13 cellular contexts compared by ENCODE assay signal in the genomic region with DNA sequence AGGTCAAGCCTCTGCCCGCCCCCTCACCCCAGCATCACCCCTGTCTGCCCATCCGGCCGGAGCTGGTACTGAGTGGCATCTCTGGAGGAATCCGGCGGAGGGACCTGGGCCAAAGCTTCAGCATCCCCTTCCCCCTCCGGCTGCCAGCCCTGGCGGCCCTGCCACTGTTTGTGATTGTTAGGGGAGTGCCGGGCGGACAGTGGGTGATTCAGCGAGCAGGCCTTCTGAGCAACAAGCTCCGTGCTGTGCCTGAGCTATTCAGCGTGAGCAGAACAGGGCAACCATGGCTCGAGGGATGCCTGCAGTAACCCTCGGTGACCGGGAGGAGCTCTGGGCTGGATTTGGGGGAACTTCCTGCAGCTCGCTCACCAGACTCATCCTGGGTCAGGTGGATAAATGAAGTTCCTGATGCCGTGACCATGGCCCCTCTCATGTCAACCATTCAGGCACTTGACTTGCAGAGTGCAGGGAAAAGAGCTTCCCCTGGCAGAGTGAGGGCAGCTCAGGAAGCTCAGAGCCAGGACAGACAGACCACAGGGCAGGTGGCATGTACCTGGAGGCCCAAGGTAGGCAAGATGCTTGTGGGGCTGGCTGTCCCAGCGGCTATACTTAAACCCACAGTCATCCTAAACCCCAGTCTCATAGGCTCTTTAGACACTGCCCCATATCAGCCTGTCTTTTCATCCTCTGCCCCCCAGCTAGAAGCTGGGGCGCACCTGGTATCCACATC. TPM values are rescaled to one million over a fixed set of nuclear protein-coding genes. Genes with fewer than 3 reads are reported as not detected.
DNase-seq lines count a peak whose midpoint lies in the region; ATAC-seq, FAIRE-seq and TF ChIP-seq lines count a peak whose summit lies in the region.
"Had no signal": no experiment of that assay in that cellular context is flagged by ENCODE, and none has a peak within 500 bp of the region (broad histone marks: within the 10 kb centered on the region; RNA-seq: fewer than 3 reads in every experiment).

No MANE protein-coding gene starts in this region.

- TF ChIP-seq EP300 in A549 (IDR thresholded peaks at IDR 0.05): no peak

- peak overlapping the region; percentile 21 for H2AK9ac ChIP-seq in IMR-90 (replicated peaks; ENCODE audit: low read depth, low read length, poor library complexity)

- no peak overlapping the region for H4K5ac ChIP-seq in IMR-90 (ENCODE audit: low read depth, low read length)

- H3K18ac ChIP-seq in IMR-90 (ENCODE audit: low read depth, low read length): no peak overlapping the region

- 77% methylated on average over 9 of the region's 19 CpGs for WGBS in A549 (ENCODE audit: missing lambda C conversion rate)
- no CpG with 5 or more reads among the region's 19 CpGs for WGBS in IMR-90 (ENCODE audit: extremely low coverage in 2 of 2, insufficient read length in 1 of 2), 2 experiments

- peak overlapping the region; percentile 45; the same call in 1 of the 2 replicates for H2AK5ac ChIP-seq in IMR-90 (ENCODE audit: low read depth, low read length)

- FAIRE-seq in A549 (lab: Jason Lieb, UNC): no peak

- no peaks in the 10 kb centered on the region; the same call in 1 of the 2 replicates for H3K9me1 ChIP-seq in IMR-90 (ENCODE audit: insufficient read depth, low read length)

- ATAC-seq in A549 (peak; percentile 15 to 50; a peak in 3 of 6 replicates), IMR-90 (ENCODE audit: low read depth) (peak; percentile 99), HG03139 (IDR thresholded peaks at IDR 0.05; ENCODE audit: unreplicated experiment) (no peak)
- ATAC-seq: stimulated activated naive CD8-positive, alpha-beta T cell treated with anti-CD3 and anti-CD28 coated beads, Interleukin-15, amount 100 ng/mL, for 72 hours had no signal

- H4K91ac ChIP-seq in IMR-90 (ENCODE audit: insufficient read depth, low read depth, low read length): no peak overlapping the region; the same call in 1 of the 2 replicates

- H3K36me3 ChIP-seq in IMR-90 (ENCODE audit: control insufficient read depth, insufficient read depth, low read length): no peaks in the 10 kb centered on the region
- H3K36me3 ChIP-seq: BE2C had no signal

- peaks cover 6% of the 10 kb centered on the region for H3K4me1 ChIP-seq in A549
- H3K4me1 ChIP-seq in IMR-90 (ENCODE audit: control insufficient read depth, insufficient read depth, low read length): peaks cover 10% of the 10 kb centered on the region
- H3K4me1 ChIP-seq: BE2C had no signal

- peak overlapping the region; percentile 17 for H2BK5ac ChIP-seq in IMR-90 (ENCODE audit: low read depth, low read length, poor library complexity, severe bottlenecking)

- dilution Hi-C loops in IMR-90 (cut with HindIII; ENCODE audit: low sequenced_read_pairs, unreplicated experiment): no loop called here

- no peak overlapping the region for H3K4me2 ChIP-seq in A549
- 0 out of 2 replicates have a peak overlapping the region, but pooled peaks have one; percentile 2 for H3K4me2 ChIP-seq in IMR-90 (ENCODE audit: low read depth, low read length)

- BruUV-seq in IMR-90 (replicated peaks; lab: Mats Ljungman, UMichigan): no TSS peak

- H4K20me1 ChIP-seq in IMR-90 (ENCODE audit: insufficient read depth, low read length): no peaks in the 10 kb centered on the region

- TF ChIP-seq RAD21 in A549 (conservative IDR thresholded peaks at IDR 0.05 in 1 of 2, IDR thresholded peaks at IDR 0.05 in 1 of 2): no peak
- peak; percentile 38 for TF ChIP-seq RAD21 in IMR-90 (IDR thresholded peaks at IDR 0.05; ENCODE audit: low read length)

- CTCF ChIA-PET in A549 (lab: Yijun Ruan, JAX) (interaction anchor here (0.7 to 6.4 kb wide), 10 partner anchors 11 to 137 kb away, joined by 3 to 68 read pairs (median 4); partner anchors contain the start of gene FA2H), IMR-90 (lab: Yijun Ruan, JAX) (interaction anchor here (0.6 to 3.5 kb wide), 9 partner anchors 10 to 139 kb away, joined by 3 to 14 read pairs (median 5); no protein-coding TSS in a partner anchor), GM10248 (lab: Yijun Ruan, JAX) (interaction anchor here (0.8 to 5.2 kb wide), 6 partner anchors 12 to 163 kb away, joined by 3 to 19 read pairs (median 4); no protein-coding TSS in a partner anchor)

- H3K56ac ChIP-seq in IMR-90 (ENCODE audit: extremely low read depth, insufficient read depth, low read length): no peak overlapping the region

- no peak overlapping the region for H3K9ac ChIP-seq in IMR-90 (ENCODE audit: low read depth, low read length)

- H3K9me3 ChIP-seq in A549: peaks cover 10% of the 10 kb centered on the region
- H3K9me3 ChIP-seq in IMR-90 (ENCODE audit: control insufficient read depth, insufficient read depth, low read length): peaks cover 4% of the 10 kb centered on the region; the same call in 1 of the 2 replicates
- H3K9me3 ChIP-seq: BE2C had no signal

- no peak for TF ChIP-seq CTCF in A549 (IDR thresholded peaks at IDR 0.05)
- peak; percentile 44 for TF ChIP-seq CTCF in IMR-90 (conservative IDR thresholded peaks at IDR 0.05; ENCODE audit: low read depth, low read length)
- peak; percentile 49 for TF ChIP-seq CTCF in choroid plexus epithelial cell (conservative IDR thresholded peaks at IDR 0.05; ENCODE audit: low read depth, low read length)
- no peak for TF ChIP-seq CTCF in GM10248 (IDR thresholded peaks at IDR 0.05; ENCODE audit: control extremely low read depth, extremely low read depth, low read depth, missing control alignments)

- POLR2A ChIA-PET in A549 (lab: Yijun Ruan, JAX): interaction anchor here (1.0 kb wide), 1 partner anchor 19 kb away, joined by 3 read pairs; no protein-coding TSS in a partner anchor
- POLR2A ChIA-PET in IMR-90 (lab: Charles Lee; ENCODE audit: unreplicated experiment): interaction anchor here (0.5 kb wide), 1 partner anchor 112 kb away, joined by 3 read pairs; no protein-coding TSS in a partner anchor
- POLR2A ChIA-PET in GM10248 (lab: Yijun Ruan, JAX): no interaction called here

- peak overlapping the region; percentile 80 for H2AFZ ChIP-seq in IMR-90 (replicated peaks; ENCODE audit: low read length, poor library complexity)

- H3K79me1 ChIP-seq in IMR-90 (ENCODE audit: low read depth in 1 of 2, low read length in 2 of 2): no peaks in the 10 kb centered on the region

- no peak overlapping the region for H2BK20ac ChIP-seq in IMR-90 (ENCODE audit: low read depth, low read length)

- peak overlapping the region in 1 of 2 experiments; percentile 69; a peak in 2 of 4 replicates for H4K8ac ChIP-seq in IMR-90 (ENCODE audit: low read depth in 2 of 2, low read length in 2 of 2)

- H2BK15ac ChIP-seq in IMR-90 (ENCODE audit: low read depth, low read length): no peak overlapping the region; the same call in 2 of the 3 replicates

- H3K27me3 ChIP-seq in IMR-90 (ENCODE audit: control insufficient read depth, insufficient read depth, low read length): peaks cover 2% of the 10 kb centered on the region; the same call in 1 of the 2 replicates
- H3K27me3 ChIP-seq: BE2C had no signal

- H2BK120ac ChIP-seq in IMR-90 (ENCODE audit: low read depth, low read length): no peak overlapping the region

- TF ChIP-seq POLR2A in A549 (IDR thresholded peaks at IDR 0.05; ENCODE audit: low read length) (no peak), IMR-90 (IDR thresholded peaks at IDR 0.05; ENCODE audit: low read depth, low read length) (no peak)

- peak overlapping the region; percentile 64; the same call in 1 of the 2 replicates for H3K4ac ChIP-seq in IMR-90 (ENCODE audit: low read depth, low read length)

- H3K4me3 ChIP-seq in A549 (no peak overlapping the region), IMR-90 (ENCODE audit: insufficient read depth, low read depth, low read length) (no peak overlapping the region), choroid plexus epithelial cell (ENCODE audit: low read depth, low read length) (no peak overlapping the region)
- H3K4me3 ChIP-seq: skin epidermis had no signal

- in situ Hi-C loops in IMR-90 (cut with MboI; ENCODE audit: low sequenced_read_pairs): no loop called here

- no peak for DNase-seq in A549 (ENCODE audit: low read depth in 1 of 2, low spot score in 1 of 2)
- DNase-seq in IMR-90: peak; percentile 82
- peak; percentile 76 for DNase-seq in choroid plexus epithelial cell (ENCODE audit: low read depth)
- peak; percentile 68 for DNase-seq in myocyte (ENCODE audit: low read depth)
- DNase-seq in GM10248 (ENCODE audit: extremely low spot score): no peak
- DNase-seq in activated T-cell treated with anti-CD3 and anti-CD28 coated beads, Interleukin-2, amount 50 U/mL, for 48 hours: no peak
- DNase-seq in NCI-H526 treated with DMSO at 0.1 percent for 48 hours (lab: John Stamatoyannopoulos, UW): no peak
- DNase-seq: activated CD4-positive, CD25-positive, alpha-beta regulatory T cell; BE2C; NCI-H748 treated with DMSO at 0.1 percent for 48 hours; stimulated activated naive CD8-positive, alpha-beta T cell treated with anti-CD3 and anti-CD28 coated beads, Interleukin-15, amount 100 ng/mL, for 72 hours had no signal

- H3K27ac ChIP-seq in A549 (peak overlapping the region in 1 of 2 experiments; percentile 3; a peak in 1 of 6 replicates), IMR-90 (ENCODE audit: insufficient read depth, low read length) (no peak overlapping the region)

- H3K23ac ChIP-seq in IMR-90 (ENCODE audit: low read depth, low read length): no peak overlapping the region

- intact Hi-C loops in IMR-90 (cut with micrococcal nuclease): no loop called here

- H3K14ac ChIP-seq in IMR-90 (replicated peaks; ENCODE audit: low read depth, low read length): no peak overlapping the region

RNA-seq across cellular contexts. Expression of gene MLKL, which starts 24.3 kb away (rescaled TPM):
- polyA plus RNA-seq in A549 (2011; rRNA removed) (17.9 and 18.8 TPM in 2 replicates), A549 (2017; fragmentation: RNase III; extraction: RNeasy Plus Mini Kit Qiagen cat#74134 plus additional on column Dnase treatment) (12.3 to 14.3 TPM (median 12.6 TPM) in 3 replicates), IMR-90 (2012; rRNA removed) (3.6 and 3.7 TPM in 2 replicates)
- polyA plus RNA-seq in A549 (2012; cell fraction: cytosol; rRNA removed): 9.6 and 10.2 TPM in 2 replicates
- 11.6 and 14.2 TPM in 2 replicates for polyA plus RNA-seq in A549 (2012; cell fraction: nucleus; rRNA removed)
- 6.2 and 8.9 TPM in 2 replicates for polyA minus RNA-seq in A549 (2011; rRNA and poly(A)+ RNA removed)
- total RNA-seq in IMR-90 (2012; rRNA removed) (4.2 and 4.5 TPM in 2 replicates), myocyte (0.57 and 1.4 TPM in 2 replicates)
- polyA plus RNA-seq in IMR-90 (2012; cell fraction: cytosol; rRNA removed): 1.2 and 1.6 TPM in 2 replicates
- 3.8 and 14.0 TPM in 2 replicates for polyA plus RNA-seq in IMR-90 (2012; cell fraction: nucleus; rRNA removed; ENCODE audit: low replicate concordance)
- polyA plus RNA-seq in myocyte (2012): 1.2 TPM

RNA-seq across cellular contexts. Expression of gene FA2H, which starts 49.6 kb away (rescaled TPM):
- polyA plus RNA-seq in A549 (2011; rRNA removed) (7.1 and 11.0 TPM in 2 replicates), A549 (2017; fragmentation: RNase III; extraction: RNeasy Plus Mini Kit Qiagen cat#74134 plus additional on column Dnase treatment) (5.3 to 9.2 TPM (median 5.6 TPM) in 3 replicates), IMR-90 (2012; rRNA removed) (not detected in 2 replicates)
- polyA plus RNA-seq in A549 (2012; cell fraction: cytosol; rRNA removed): 9.9 and 14.4 TPM in 2 replicates
- 15.7 and 23.4 TPM in 2 replicates for polyA plus RNA-seq in A549 (2012; cell fraction: nucleus; rRNA removed)
- polyA minus RNA-seq in A549 (2011; rRNA and poly(A)+ RNA removed): 15.0 and 20.6 TPM in 2 replicates
- total RNA-seq in IMR-90 (2012; rRNA removed) (not detected in 2 replicates), myocyte (not detected in 2 replicates)
- 0.01 TPM in 1 of 2 replicates, not detected in the other for polyA plus RNA-seq in IMR-90 (2012; cell fraction: cytosol; rRNA removed)
- polyA plus RNA-seq in IMR-90 (2012; cell fraction: nucleus; rRNA removed; ENCODE audit: low replicate concordance): 0.02 TPM in 1 of 2 replicates, not detected in the other
- polyA plus RNA-seq in myocyte (2012): not detected

RNA-seq across cellular contexts. Expression of gene RFWD3, which starts 58.3 kb away (rescaled TPM):
- polyA plus RNA-seq in A549 (2011; rRNA removed) (50.6 and 52.5 TPM in 2 replicates), A549 (2017; fragmentation: RNase III; extraction: RNeasy Plus Mini Kit Qiagen cat#74134 plus additional on column Dnase treatment) (36.1 to 43.2 TPM (median 36.7 TPM) in 3 replicates), IMR-90 (2012; rRNA removed) (14.9 and 16.7 TPM in 2 replicates)
- polyA plus RNA-seq in A549 (2012; cell fraction: cytosol; rRNA removed): 27.6 and 35.9 TPM in 2 replicates
- 27.8 and 37.0 TPM in 2 replicates for polyA plus RNA-seq in A549 (2012; cell fraction: nucleus; rRNA removed)
- 81.6 and 86.0 TPM in 2 replicates for polyA minus RNA-seq in A549 (2011; rRNA and poly(A)+ RNA removed)
- total RNA-seq in IMR-90 (2012; rRNA removed) (27.6 and 28.3 TPM in 2 replicates), myocyte (13.0 and 14.1 TPM in 2 replicates)
- polyA plus RNA-seq in IMR-90 (2012; cell fraction: cytosol; rRNA removed): 5.4 and 7.1 TPM in 2 replicates
- 10.9 and 17.0 TPM in 2 replicates for polyA plus RNA-seq in IMR-90 (2012; cell fraction: nucleus; rRNA removed; ENCODE audit: low replicate concordance)
- 7.3 TPM for polyA plus RNA-seq in myocyte (2012)

Comparison
In these comparisons a context has a peak if more than half of its experiments do, and no peak if none do; other contexts are left out.
1. DNase-seq: peak in IMR-90 (single experiment), choroid plexus epithelial cell (single experiment) and myocyte (single experiment); none in A549 (0 of 2), GM10248 (single experiment), activated T-cell treated with anti-CD3 and anti-CD28 coated beads, Interleukin-2, amount 50 U/mL, for 48 hours (0 of 2) and NCI-H526 treated with DMSO at 0.1 percent for 48 hours (single experiment).
2. CTCF ChIP-seq: peak in IMR-90 (single experiment) and choroid plexus epithelial cell (single experiment); none in A549 (single experiment) and GM10248 (single experiment).